9 cellular contexts compared by ENCODE assay signal in the genomic region with DNA sequence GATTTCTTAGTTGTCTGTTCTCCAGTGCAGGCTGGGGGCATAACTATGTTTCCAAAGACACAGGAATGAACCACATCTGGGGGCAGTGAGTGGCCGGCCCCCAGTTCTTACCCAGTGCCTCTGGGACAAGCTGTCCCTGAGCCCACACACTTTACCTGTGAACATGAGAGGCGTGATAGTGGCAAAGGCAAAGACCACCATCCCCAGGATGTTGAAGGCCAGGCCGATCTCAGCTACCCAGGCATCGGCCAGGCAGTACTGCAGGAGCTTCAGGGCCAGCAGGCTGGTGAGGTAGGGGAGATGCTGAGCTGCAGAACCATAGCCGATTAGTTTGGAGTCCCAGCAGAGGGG. TPM values are rescaled to one million over a fixed set of nuclear protein-coding genes. Genes with fewer than 3 reads are reported as not detected.
DNase-seq lines count a peak whose midpoint lies in the region; ATAC-seq and TF ChIP-seq lines count a peak whose summit lies in the region.
"Had no signal": no experiment of that assay in that cellular context is flagged by ENCODE, and none has a peak within 500 bp of the region (broad histone marks: within the 10 kb centered on the region; RNA-seq: fewer than 3 reads in every experiment).

No MANE protein-coding gene starts in this region.

- peaks cover 9% of the 10 kb centered on the region for H3K27me3 Mint-ChIP-seq in activated T-cell treated with anti-CD3 and anti-CD28 coated beads, Interleukin-2, amount 50 U/mL, for 4 hours (ENCODE audit: low read depth)
- no peaks in the 10 kb centered on the region for H3K27me3 Mint-ChIP-seq in stimulated activated naive CD8-positive, alpha-beta T cell treated with anti-CD3 and anti-CD28 coated beads, Interleukin-15, amount 100 ng/mL, for 72 hours

- H3K36me3 ChIP-seq in ascending aorta (peaks cover 2 to 12% of the 10 kb centered on the region in 2 donors), lower lobe of right lung (peaks cover 36% of the 10 kb centered on the region)
- H3K36me3 ChIP-seq: colonic mucosa had no signal

- no peak for DNase-seq in activated T-cell treated with anti-CD3 and anti-CD28 coated beads, Interleukin-2, amount 50 U/mL, for 4 hours
- DNase-seq in activated T-cell treated with anti-CD3 and anti-CD28 coated beads, Interleukin-2, amount 50 U/mL, for 48 hours = no peak
- DNase-seq in ascending aorta (ENCODE audit: low spot score in 2 of 2) (peak in 1 of 2 donors; percentile 52), lower lobe of right lung (peak; percentile 30), NCI-H82 (lab: John Stamatoyannopoulos, UW) (no peak)
- no peak for DNase-seq in stimulated activated naive CD8-positive, alpha-beta T cell treated with anti-CD3 and anti-CD28 coated beads, Interleukin-15, amount 100 ng/mL, for 72 hours
- DNase-seq in stimulated activated CD8-positive, alpha-beta memory T cell treated with anti-CD3 and anti-CD28 coated beads, Interleukin-4, amount 100 ng/mL, for 48 hours = no peak
- DNase-seq: colonic mucosa had no signal

- H3K27ac ChIP-seq in ascending aorta (peak overlapping the region; percentile 52 to 54), lower lobe of right lung (no peak overlapping the region)
- H3K27ac ChIP-seq: colonic mucosa had no signal

- H3K9me3 ChIP-seq in ascending aorta (no peaks in the 10 kb centered on the region), lower lobe of right lung (no peaks in the 10 kb centered on the region)
- H3K9me3 ChIP-seq: colonic mucosa had no signal

- no peaks in the 10 kb centered on the region for H3K9me3 Mint-ChIP-seq in activated T-cell treated with anti-CD3 and anti-CD28 coated beads, Interleukin-2, amount 50 U/mL, for 4 hours
- H3K9me3 Mint-ChIP-seq in stimulated activated naive CD8-positive, alpha-beta T cell treated with anti-CD3 and anti-CD28 coated beads, Interleukin-15, amount 100 ng/mL, for 72 hours = no peaks in the 10 kb centered on the region

- no peak for ATAC-seq in activated T-cell treated with anti-CD3 and anti-CD28 coated beads, Interleukin-2, amount 50 U/mL, for 4 hours
- ATAC-seq in lower lobe of right lung (no peak), HG03457 (IDR thresholded peaks at IDR 0.05; ENCODE audit: unreplicated experiment) (no peak)
- no peak for ATAC-seq in stimulated activated naive CD8-positive, alpha-beta T cell treated with anti-CD3 and anti-CD28 coated beads, Interleukin-15, amount 100 ng/mL, for 72 hours

- TF ChIP-seq CTCF in ascending aorta (IDR thresholded peaks at IDR 0.05) (no peak), lower lobe of right lung (IDR thresholded peaks at IDR 0.05) (no peak)

- peaks cover 9 to 11% of the 10 kb centered on the region in 2 donors for H3K4me1 ChIP-seq in ascending aorta
- H3K4me1 ChIP-seq in lower lobe of right lung = peaks cover 36% of the 10 kb centered on the region

- intact Hi-C loops in ascending aorta (cut with DNase I) = no loop called here
- intact Hi-C loops in lower lobe of right lung (cut with DNase I) = no loop called here

- no peaks in the 10 kb centered on the region for H3K36me3 Mint-ChIP-seq in activated T-cell treated with anti-CD3 and anti-CD28 coated beads, Interleukin-2, amount 50 U/mL, for 4 hours (ENCODE audit: insufficient read depth)

- H3K27me3 ChIP-seq in ascending aorta (no peaks in the 10 kb centered on the region), lower lobe of right lung (ENCODE audit: low read depth) (no peaks in the 10 kb centered on the region)
- H3K27me3 ChIP-seq: colonic mucosa had no signal

- peaks cover 4% of the 10 kb centered on the region for H3K4me1 Mint-ChIP-seq in activated T-cell treated with anti-CD3 and anti-CD28 coated beads, Interleukin-2, amount 50 U/mL, for 4 hours (ENCODE audit: low read depth)
- peaks cover 19% of the 10 kb centered on the region for H3K4me1 Mint-ChIP-seq in stimulated activated naive CD8-positive, alpha-beta T cell treated with anti-CD3 and anti-CD28 coated beads, Interleukin-15, amount 100 ng/mL, for 72 hours

- no peak overlapping the region for H3K27ac Mint-ChIP-seq in stimulated activated naive CD8-positive, alpha-beta T cell treated with anti-CD3 and anti-CD28 coated beads, Interleukin-15, amount 100 ng/mL, for 72 hours

- H3K4me3 ChIP-seq in ascending aorta (peak overlapping the region; percentile 77 to 79), lower lobe of right lung (no peak overlapping the region)

- H3K4me3 Mint-ChIP-seq in activated T-cell treated with anti-CD3 and anti-CD28 coated beads, Interleukin-2, amount 50 U/mL, for 4 hours = peak overlapping the region; percentile 81
- peak overlapping the region; percentile 82 to 83 for H3K4me3 Mint-ChIP-seq in stimulated activated naive CD8-positive, alpha-beta T cell treated with anti-CD3 and anti-CD28 coated beads, Interleukin-15, amount 100 ng/mL, for 72 hours

RNA-seq across cellular contexts. Expression of gene SLC46A1, which starts 1.6 kb away (rescaled TPM):
- 1 to 10 TPM; 4.8 to 5.3 (median 4.9) TPM for total RNA-seq in activated T-cell treated with anti-CD3 and anti-CD28 coated beads, Interleukin-2, amount 50 U/mL, for 4 hours
- 9.7 TPM for total RNA-seq in ascending aorta
- 23.3 TPM for total RNA-seq in lower lobe of right lung

RNA-seq across cellular contexts. Expression of gene SARM1, which starts 32.9 kb away (rescaled TPM):
- 10 to 100 TPM; 28.5 to 30.9 (median 29.2) TPM for total RNA-seq in activated T-cell treated with anti-CD3 and anti-CD28 coated beads, Interleukin-2, amount 50 U/mL, for 4 hours
- total RNA-seq in ascending aorta = 121 TPM
- 14.1 TPM for total RNA-seq in lower lobe of right lung

RNA-seq across cellular contexts. Expression of gene VTN, which starts 34.3 kb away (rescaled TPM):
- total RNA-seq in activated T-cell treated with anti-CD3 and anti-CD28 coated beads, Interleukin-2, amount 50 U/mL, for 4 hours = 1 to 10 TPM in 1 of 3 donors, under 1 TPM in 2; 0.60 to 1.1 (median 0.94) TPM
- total RNA-seq in ascending aorta (7.5 TPM), lower lobe of right lung (1.3 TPM)

RNA-seq across cellular contexts. Expression of gene SEBOX, which starts 39.4 kb away (rescaled TPM):
- not detected for total RNA-seq in activated T-cell treated with anti-CD3 and anti-CD28 coated beads, Interleukin-2, amount 50 U/mL, for 4 hours
- total RNA-seq in ascending aorta (not detected), lower lobe of right lung (not detected)
- total RNA-seq: colonic mucosa had no signal

RNA-seq across cellular contexts. Expression of gene POLDIP2, which starts 47.1 kb away (rescaled TPM):
- total RNA-seq in activated T-cell treated with anti-CD3 and anti-CD28 coated beads, Interleukin-2, amount 50 U/mL, for 4 hours = 100 to 1,000 TPM; 141 to 168 (median 150) TPM
- total RNA-seq in ascending aorta (82.2 TPM), lower lobe of right lung (54.7 TPM)
